In genomic region chr5:119355244-119355635, GRCh38 we compare ENCODE assay signal across 8 cellular contexts. TPM values are rescaled to one million over a fixed set of nuclear protein-coding genes. Genes with fewer than 3 reads are reported as not detected.
DNase-seq lines count a peak whose midpoint lies in the region; ATAC-seq and TF ChIP-seq lines count a peak whose summit lies in the region.

No MANE protein-coding gene starts in this region.

- DNase-seq in activated CD4-positive, alpha-beta T cell treated with anti-CD3 and anti-CD28 coated beads for 36 hours, result peak; percentile 77
- DNase-seq in activated CD4-positive, alpha-beta T cell treated with anti-CD3 and anti-CD28 coated beads for 1 hour, result no peak
- DNase-seq in SJSA1 (ENCODE audit: low read depth in 1 of 2, low spot score in 2 of 2) (no peak), dorsolateral prefrontal cortex (no peak), vagina (ENCODE audit: extremely low spot score in 2 of 2) (no peak), NCI-H2029 (lab: John Stamatoyannopoulos, UW) (no peak), DMS79 treated with DMSO at 0.1 percent for 48 hours (lab: John Stamatoyannopoulos, UW) (no peak)

- intact Hi-C loops in activated CD4-positive, alpha-beta T cell treated with anti-CD3 and anti-CD28 coated beads for 36 hours (cut with DNase I, micrococcal nuclease), result loop anchor here (1.0 to 5.0 kb wide), 8 partner anchors 8 to 368 kb away; partner anchors contain the start of gene DTWD2 (in 1 of the 2)
- intact Hi-C loops in dorsolateral prefrontal cortex (cut with DNase I), result no loop called here
- intact Hi-C loops in vagina (cut with DNase I), result no loop called here

- H3K36me3 Mint-ChIP-seq in activated CD4-positive, alpha-beta T cell treated with anti-CD3 and anti-CD28 coated beads for 36 hours (ENCODE audit: low read depth), result peaks cover 58% of the 10 kb centered on the region

- H3K9me3 Mint-ChIP-seq in activated CD4-positive, alpha-beta T cell treated with anti-CD3 and anti-CD28 coated beads for 36 hours (ENCODE audit: low read depth), result no peaks in the 10 kb centered on the region

- H3K4me1 Mint-ChIP-seq in activated CD4-positive, alpha-beta T cell treated with anti-CD3 and anti-CD28 coated beads for 36 hours, result peaks cover 62% of the 10 kb centered on the region

- POLR2A ChIA-PET in activated CD4-positive, alpha-beta T cell treated with anti-CD3 and anti-CD28 coated beads for 36 hours (lab: Charles Lee), result interaction anchor here (0.6 to 1.3 kb wide), 5 partner anchors 9 to 276 kb away, joined by 3 to 6 read pairs (median 4); no protein-coding TSS in a partner anchor

- H3K27me3 Mint-ChIP-seq in activated CD4-positive, alpha-beta T cell treated with anti-CD3 and anti-CD28 coated beads for 36 hours, result no peaks in the 10 kb centered on the region

- peaks cover 12% of the 10 kb centered on the region for H3K27me3 ChIP-seq in SJSA1 (replicated peaks)
- peaks cover 0 to 25% (median 0%) of the 10 kb centered on the region in 45 donors for H3K27me3 ChIP-seq in dorsolateral prefrontal cortex
- H3K27me3 ChIP-seq in muscle layer of duodenum (ENCODE audit: low read depth, low read length), result no peaks in the 10 kb centered on the region
- H3K27me3 ChIP-seq in vagina, result no peaks in the 10 kb centered on the region

- H3K4me3 Mint-ChIP-seq in activated CD4-positive, alpha-beta T cell treated with anti-CD3 and anti-CD28 coated beads for 36 hours, result peak overlapping the region; percentile 98

- H3K27ac ChIP-seq in SJSA1, result no peak overlapping the region
- peak overlapping the region in 1 of 59 donors; percentile 21 for H3K27ac ChIP-seq in dorsolateral prefrontal cortex
- H3K27ac ChIP-seq in muscle layer of duodenum (ENCODE audit: low read length), result peak overlapping the region; percentile 21
- peak overlapping the region; percentile 78 for H3K27ac ChIP-seq in vagina

- TF ChIP-seq CTCF in dorsolateral prefrontal cortex (IDR thresholded peaks at IDR 0.05 in 54 of 56, conservative IDR thresholded peaks at IDR 0.05 in 2 of 56; ENCODE audit: low read depth in 1 of 56, partially characterized antibody in 56 of 56) (no peak), vagina (IDR thresholded peaks at IDR 0.05) (no peak)

- no peak for TF ChIP-seq POLR2A in vagina (IDR thresholded peaks at IDR 0.05)

- H3K4me1 ChIP-seq in SJSA1 (replicated peaks) (peaks cover 15% of the 10 kb centered on the region), muscle layer of duodenum (ENCODE audit: control insufficient read depth in 1 of 2, insufficient read depth in 2 of 2, low read length in 2 of 2) (peaks cover 18 to 25% of the 10 kb centered on the region in 2 donors), vagina (peaks cover 66% of the 10 kb centered on the region)

- peak overlapping the region; percentile 99 for H3K27ac Mint-ChIP-seq in activated CD4-positive, alpha-beta T cell treated with anti-CD3 and anti-CD28 coated beads for 36 hours

- H3K4me3 ChIP-seq in SJSA1 (peak overlapping the region; percentile 41), dorsolateral prefrontal cortex (peak overlapping the region in 57 of 59 donors; percentile 32 to 76 (median 58)), muscle layer of duodenum (ENCODE audit: low read depth in 1 of 2, low read length in 2 of 2) (peak overlapping the region; percentile 83 to 90), vagina (peak overlapping the region; percentile 53 to 62)

- ATAC-seq in activated CD4-positive, alpha-beta T cell treated with anti-CD3 and anti-CD28 coated beads for 36 hours, result peak; percentile 73

- H3K9me3 ChIP-seq in SJSA1 (replicated peaks), result no peaks in the 10 kb centered on the region
- H3K9me3 ChIP-seq in muscle layer of duodenum (ENCODE audit: control insufficient read depth in 1 of 2, low read length in 2 of 2), result no peaks in the 10 kb centered on the region
- no peaks in the 10 kb centered on the region for H3K9me3 ChIP-seq in vagina

- CTCF ChIA-PET in activated CD4-positive, alpha-beta T cell treated with anti-CD3 and anti-CD28 coated beads for 36 hours (lab: Charles Lee), result interaction anchor here (0.7 to 8.7 kb wide), 6 partner anchors 11 to 82 kb away, joined by 3 to 53 read pairs (median 14); no protein-coding TSS in a partner anchor

- H3K36me3 ChIP-seq in SJSA1 (no peaks in the 10 kb centered on the region), muscle layer of duodenum (ENCODE audit: control insufficient read depth in 1 of 2, insufficient read depth in 2 of 2, low read length in 2 of 2) (no peaks in the 10 kb centered on the region), vagina (no peaks in the 10 kb centered on the region)

RNA-seq across cellular contexts. Expression of gene TNFAIP8, which starts 0.6 kb away (rescaled TPM):
- 100 to 1,000 TPM; 166 to 171 TPM for total RNA-seq in activated CD4-positive, alpha-beta T cell treated with anti-CD3 and anti-CD28 coated beads for 36 hours
- 25.4 and 32.1 TPM in 2 replicates for total RNA-seq in SJSA1 (2014; rRNA removed; shearing (Covaris generic))
- 1 to 10 TPM in 105 of 120 experiments, under 1 TPM in 15; 0.25 to 6.9 (median 1.9) TPM for total RNA-seq in dorsolateral prefrontal cortex
- 34.4 TPM for total RNA-seq in vagina

Comparison
In these comparisons a context has a peak if more than half of its experiments do, and no peak if none do; other contexts are left out.
1. intact Hi-C loops: an anchor here in activated CD4-positive, alpha-beta T cell treated with anti-CD3 and anti-CD28 coated beads for 36 hours (1.0 to 5.0 kb wide); none called in dorsolateral prefrontal cortex and vagina.